8 cellular contexts compared by ENCODE assay signal in the genomic region with DNA sequence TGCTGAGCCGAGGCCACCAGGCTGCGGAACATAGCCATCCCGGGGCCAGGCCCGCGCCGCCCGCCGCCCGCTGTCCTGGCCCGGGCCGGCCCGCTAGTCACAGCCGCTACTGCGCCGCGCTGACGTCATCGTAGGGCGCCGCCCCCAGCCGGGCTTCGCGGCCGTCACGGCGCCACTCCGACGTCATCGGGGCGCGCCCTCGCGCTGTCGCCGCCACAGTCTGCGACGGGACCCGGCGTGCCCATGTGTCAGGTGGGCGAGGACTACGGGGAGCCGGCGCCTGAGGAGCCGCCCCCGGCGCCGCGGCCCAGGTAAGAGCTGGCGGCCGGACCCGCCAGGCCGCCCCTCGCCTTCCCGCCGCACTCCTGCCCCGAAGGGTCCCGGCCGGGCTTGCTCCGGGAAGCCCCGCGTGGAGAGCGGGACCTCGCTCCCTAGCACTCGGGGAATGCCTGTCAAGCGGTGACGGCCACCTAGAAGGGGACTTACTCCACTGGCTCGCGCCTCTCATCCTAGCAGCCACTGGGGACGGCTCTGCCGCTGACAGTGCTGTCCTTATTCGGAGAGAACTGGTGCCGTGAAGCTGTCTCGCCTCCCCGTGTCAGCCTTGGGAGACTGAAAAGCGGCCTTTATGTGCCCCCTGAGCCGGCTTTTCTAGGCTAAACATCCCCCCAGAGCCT.
DNase-seq lines count a peak whose midpoint lies in the region; ATAC-seq and FAIRE-seq lines count a peak whose summit lies in the region.

A gene (plus strand): TSS at position 216 of the 677 bp plus-strand sequence. CDS start 28 bp downstream, at position 244.
A gene with protein sequence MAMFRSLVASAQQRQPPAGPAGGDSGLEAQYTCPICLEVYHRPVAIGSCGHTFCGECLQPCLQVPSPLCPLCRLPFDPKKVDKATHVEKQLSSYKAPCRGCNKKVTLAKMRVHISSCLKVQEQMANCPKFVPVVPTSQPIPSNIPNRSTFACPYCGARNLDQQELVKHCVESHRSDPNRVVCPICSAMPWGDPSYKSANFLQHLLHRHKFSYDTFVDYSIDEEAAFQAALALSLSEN (minus strand): TSS at position 121 of the 677 bp plus-strand sequence. CDS start 83 bp downstream, at position 38.

- DNase-seq in GM19239 (ENCODE audit: insufficient read length, low spot score) (peak; percentile 99), memory B cell (ENCODE audit: low spot score in 2 of 2) (peak; percentile 88 to 95)
- peak; percentile 79 for DNase-seq in NK-92 treated with Interleukin-12 subunit alpha and Interleukin-12 subunit beta, amount 100 ng/mL, for 24 hours (lab: John Stamatoyannopoulos, UW)
- peak; percentile 84 to 90 for DNase-seq in activated CD8-positive, alpha-beta memory T cell treated with anti-CD3 and anti-CD28 coated beads for 4 hours (ENCODE audit: low read depth in 2 of 2)
- peak; percentile 91 to 94 (median 92) for DNase-seq in effector memory CD8-positive, alpha-beta T cell
- DNase-seq in stimulated activated CD8-positive, alpha-beta memory T cell treated with anti-CD3 and anti-CD28 coated beads, Interleukin-12 subunit alpha, Interleukin-12 subunit beta, amount 100 ng/mL, for 1 hour (ENCODE audit: low read depth), result peak; percentile 83

- peak within 1 kb of the TSS; percentile 98 for H3K4me3 ChIP-seq in BLaER1

- peaks cover 33 to 56% of the 10 kb centered on the region in 2 donors for H3K4me1 Mint-ChIP-seq in effector memory CD8-positive, alpha-beta T cell (ENCODE audit: low read depth in 2 of 2)
- peaks cover 40% of the 10 kb centered on the region for H3K4me1 Mint-ChIP-seq in memory B cell

- H3K4me1 ChIP-seq in BLaER1, result peaks cover 74% of the 10 kb centered on the region

- H3K36me3 Mint-ChIP-seq in effector memory CD8-positive, alpha-beta T cell (ENCODE audit: insufficient read depth), result peaks cover 50% of the 10 kb centered on the region
- no peaks in the 10 kb centered on the region for H3K36me3 Mint-ChIP-seq in memory B cell

- peak within 1 kb of the TSS; percentile 80 for H3K9ac ChIP-seq in BLaER1

- H3K27ac Mint-ChIP-seq in effector memory CD8-positive, alpha-beta T cell, result peak within 1 kb of the TSS; percentile 90 to 99
- H3K27ac Mint-ChIP-seq in memory B cell, result peak within 1 kb of the TSS; percentile 89

- ATAC-seq in HG03457 (IDR thresholded peaks at IDR 0.05; ENCODE audit: unreplicated experiment) (peak; percentile 48), memory B cell (ENCODE audit: low read depth) (peak; percentile 82)
- ATAC-seq in effector memory CD8-positive, alpha-beta T cell (replicated peaks), result peak; percentile 66

- H3K4me2 ChIP-seq in BLaER1, result peak within 1 kb of the TSS; percentile 95

- H3K27me3 Mint-ChIP-seq in effector memory CD8-positive, alpha-beta T cell, result no peaks in the 10 kb centered on the region
- no peaks in the 10 kb centered on the region for H3K27me3 Mint-ChIP-seq in memory B cell

- peak; percentile 91 for FAIRE-seq in GM19239 (lab: Jason Lieb, UNC)

- peaks cover 32% of the 10 kb centered on the region; the same call in 1 of the 2 replicates for H3K36me3 ChIP-seq in BLaER1

- H3K27ac ChIP-seq in BLaER1, result peak within 1 kb of the TSS; percentile 83

- H4K20me1 ChIP-seq in BLaER1, result peaks cover 94% of the 10 kb centered on the region

- peak within 1 kb of the TSS; percentile 95 to 100 for H3K4me3 Mint-ChIP-seq in effector memory CD8-positive, alpha-beta T cell
- peak within 1 kb of the TSS; percentile 86 for H3K4me3 Mint-ChIP-seq in memory B cell

- peaks cover 26% of the 10 kb centered on the region for H3K27me3 ChIP-seq in BLaER1

- no peaks in the 10 kb centered on the region for H3K9me3 ChIP-seq in BLaER1

- no peaks in the 10 kb centered on the region for H3K9me3 Mint-ChIP-seq in effector memory CD8-positive, alpha-beta T cell
- H3K9me3 Mint-ChIP-seq in memory B cell, result no peaks in the 10 kb centered on the region

Comparison
In these comparisons a context has a peak if more than half of its experiments do, and no peak if none do; other contexts are left out.
1. Peak in every context shown above with its lines: DNase-seq, ATAC-seq, H3K4me3 ChIP-seq and H3K27ac ChIP-seq.